In genomic region chr2:133843551-133843950, GRCh38 we compare ENCODE assay signal across 10 cellular contexts.
"Had no signal": no experiment of that assay in that cellular context is flagged by ENCODE, and none has a peak within 500 bp of the region (broad histone marks: within the 10 kb centered on the region; RNA-seq: fewer than 3 reads in every experiment).

No MANE protein-coding gene starts in this region.

- H3K9me3 Mint-ChIP-seq: activated CD4-positive, alpha-beta T cell treated with anti-CD3 and anti-CD28 coated beads, Interleukin-2, amount 10 ng/mL, durations not matched to agents 24 days and 14 days; activated T-helper 2 cell treated with anti-CD3 and anti-CD28 coated beads, Interferon-gamma antibody, Interleukin-2, Interleukin-4, amounts not matched to agents 10 μg/mL and 5 μg/mL and 100 μg/mL, durations not matched to agents 14 hours and 24 hours and 36 hours; nephron; T-helper 1 cell treated with Interleukin-12 subunit alpha and Interleukin-12 subunit beta and Interleukin-4 antibody, amounts not matched to agents 30 μg/mL and 1 μg/mL, for 36 hours; WTC11 had no signal

- H3K36me3 ChIP-seq: adrenal gland, esophagus squamous epithelium had no signal

- H3K4me1 Mint-ChIP-seq: activated CD4-positive, alpha-beta T cell treated with anti-CD3 and anti-CD28 coated beads, Interleukin-2, amount 10 ng/mL, durations not matched to agents 24 days and 14 days had no signal

- DNase-seq: esophagus squamous epithelium had no signal

- H3K27ac Mint-ChIP-seq: activated CD4-positive, alpha-beta T cell treated with anti-CD3 and anti-CD28 coated beads, Interleukin-2, amount 10 ng/mL, durations not matched to agents 24 days and 14 days; activated T-helper 2 cell treated with anti-CD3 and anti-CD28 coated beads, Interferon-gamma antibody, Interleukin-2, Interleukin-4, amounts not matched to agents 10 μg/mL and 5 μg/mL and 100 μg/mL, durations not matched to agents 14 hours and 24 hours and 36 hours; T-helper 1 cell treated with Interleukin-12 subunit alpha and Interleukin-12 subunit beta and Interleukin-4 antibody, amounts not matched to agents 30 μg/mL and 1 μg/mL, for 36 hours; WTC11 had no signal

- H3K4me3 Mint-ChIP-seq: activated CD4-positive, alpha-beta T cell treated with anti-CD3 and anti-CD28 coated beads, Interleukin-2, amount 10 ng/mL, durations not matched to agents 24 days and 14 days; brain; nephron; T-helper 1 cell treated with Interleukin-12 subunit alpha and Interleukin-12 subunit beta and Interleukin-4 antibody, amounts not matched to agents 30 μg/mL and 1 μg/mL, for 36 hours; WTC11 had no signal

- H3K4me3 ChIP-seq: adrenal gland, dorsolateral prefrontal cortex, esophagus squamous epithelium, psoas muscle had no signal

- H3K36me3 Mint-ChIP-seq: brain, WTC11 had no signal

- H3K4me1 ChIP-seq: adrenal gland, psoas muscle had no signal

- H3K9me3 ChIP-seq: adrenal gland, esophagus squamous epithelium, psoas muscle had no signal

- H3K27ac ChIP-seq: adrenal gland, dorsolateral prefrontal cortex, esophagus squamous epithelium, psoas muscle had no signal

- H3K27me3 ChIP-seq: dorsolateral prefrontal cortex had no signal

- H3K27me3 Mint-ChIP-seq: brain had no signal
